16 cellular contexts compared by ENCODE assay signal in genomic region chr7:34837826-34838225, GRCh38.
DNase-seq lines count a peak whose midpoint lies in the region; ATAC-seq and TF ChIP-seq lines count a peak whose summit lies in the region.
"Had no signal": no experiment of that assay in that cellular context is flagged by ENCODE, and none has a peak within 500 bp of the region (broad histone marks: within the 10 kb centered on the region; RNA-seq: fewer than 3 reads in every experiment).

No MANE protein-coding gene starts in this region.

- DNase-seq in NCI-H1694 treated with DMSO at 0.1 percent for 48 hours (lab: John Stamatoyannopoulos, UW) (peak; percentile 40), NCI-H1694 (lab: John Stamatoyannopoulos, UW) (no peak), PC-9 (peak in 1 of 2 experiments; percentile 31), mammary epithelial cell (no peak), omental fat pad (ENCODE audit: low spot score) (no peak), Right ventricle myocardium superior (no peak), immature natural killer cell (no peak)
- DNase-seq: activated naive CD4-positive, alpha-beta T cell; CD4-positive, CD25-positive, alpha-beta regulatory T cell; effector memory CD8-positive, alpha-beta T cell; foreskin fibroblast; naive thymus-derived CD4-positive, alpha-beta T cell; OCI-M1; T-cell had no signal

- no peaks in the 10 kb centered on the region for H3K27me3 ChIP-seq in PC-9 (ENCODE audit: insufficient read depth, low read depth)
- H3K27me3 ChIP-seq in mammary epithelial cell (ENCODE audit: insufficient read depth, low read length) = no peaks in the 10 kb centered on the region

- H3F3A ChIP-seq in PC-9 (ENCODE audit: insufficient read depth, low read depth) = no peaks in the 10 kb centered on the region

- POLR2A ChIA-PET in PC-9 (lab: Charles Lee; ENCODE audit: unreplicated experiment) = interaction anchor here (0.7 kb wide), 1 partner anchor 197 kb away, joined by 4 read pairs; no protein-coding TSS in a partner anchor

- no peaks in the 10 kb centered on the region for H3K9me2 ChIP-seq in PC-9 (ENCODE audit: insufficient read depth)

- H3K9me3 ChIP-seq in PC-9 (ENCODE audit: insufficient read depth, low read depth) = no peaks in the 10 kb centered on the region
- H3K9me3 ChIP-seq in mammary epithelial cell (replicated peaks; ENCODE audit: insufficient read depth, low read length) = no peaks in the 10 kb centered on the region

- H3K27ac Mint-ChIP-seq in immature natural killer cell = no peak overlapping the region
- H3K27ac Mint-ChIP-seq: CD4-positive, CD25-positive, alpha-beta regulatory T cell; effector memory CD8-positive, alpha-beta T cell; T-cell had no signal

- H3K4me1 Mint-ChIP-seq in immature natural killer cell = no peaks in the 10 kb centered on the region

- H2AFZ ChIP-seq in PC-9 (0 out of 2 replicates have a peak overlapping the region, but pooled peaks have one; percentile 4), mammary epithelial cell (ENCODE audit: low read depth, low read length) (peak overlapping the region; percentile 68)

- H3K9me3 Mint-ChIP-seq in immature natural killer cell = no peaks in the 10 kb centered on the region

- WGBS in mammary epithelial cell (ENCODE audit: low coverage, missing lambda C conversion rate) = 58% methylated on average over 2 of the region's 2 CpGs

- H3K27me3 Mint-ChIP-seq in immature natural killer cell (ENCODE audit: low read depth in 3 of 3) = peaks cover 0 to 3% (median 0%) of the 10 kb centered on the region in 3 donors

- H3K27ac ChIP-seq in PC-9 (no peak overlapping the region), mammary epithelial cell (ENCODE audit: insufficient read depth, low read depth, low read length) (no peak overlapping the region)

- dilution Hi-C loops in mammary epithelial cell (cut with HindIII; ENCODE audit: low sequenced_read_pairs) = no loop called here

- peak overlapping the region in 1 of 5 donors; percentile 16 for H3K4me3 Mint-ChIP-seq in immature natural killer cell
- H3K4me3 Mint-ChIP-seq: CD4-positive, CD25-positive, alpha-beta regulatory T cell; effector memory CD8-positive, alpha-beta T cell; naive thymus-derived CD4-positive, alpha-beta T cell; T-cell had no signal

- TF ChIP-seq CTCF in PC-9 (conservative IDR thresholded peaks at IDR 0.05) (no peak), mammary epithelial cell (conservative IDR thresholded peaks at IDR 0.05 in 1 of 2, IDR thresholded peaks at IDR 0.05 in 1 of 2; ENCODE audit: extremely low read depth in 1 of 2, insufficient read depth in 1 of 2, low read depth in 1 of 2, low read length in 2 of 2) (no peak), omental fat pad (IDR thresholded peaks at IDR 0.05) (no peak)

- H3K36me3 ChIP-seq in PC-9 (ENCODE audit: low read depth) (no peaks in the 10 kb centered on the region), mammary epithelial cell (ENCODE audit: insufficient read depth, low read length) (no peaks in the 10 kb centered on the region)

- no peaks in the 10 kb centered on the region for H3K36me3 Mint-ChIP-seq in immature natural killer cell
- H3K36me3 Mint-ChIP-seq: CD4-positive, CD25-positive, alpha-beta regulatory T cell; naive thymus-derived CD4-positive, alpha-beta T cell; T-cell had no signal

- H4K20me1 ChIP-seq in PC-9 (ENCODE audit: insufficient read depth) (no peaks in the 10 kb centered on the region), mammary epithelial cell (ENCODE audit: insufficient read depth, low read length) (no peaks in the 10 kb centered on the region)

- peaks cover 26% of the 10 kb centered on the region for H3K4me1 ChIP-seq in PC-9 (replicated peaks; ENCODE audit: insufficient read depth)
- peaks cover 3% of the 10 kb centered on the region for H3K4me1 ChIP-seq in mammary epithelial cell (ENCODE audit: insufficient read depth, low read length)

- ATAC-seq in omental fat pad (ENCODE audit: low FRiP score) (peak; percentile 42), Right ventricle myocardium superior (ENCODE audit: poor library complexity) (no peak), GM21737 (IDR thresholded peaks at IDR 0.05; ENCODE audit: unreplicated experiment) (no peak)
- ATAC-seq: activated CD4-positive, CD25-positive, alpha-beta regulatory T cell treated with anti-CD3 and anti-CD28 coated beads, Interleukin-2, amount 50 U/mL, for 24 hours; effector memory CD8-positive, alpha-beta T cell; naive thymus-derived CD4-positive, alpha-beta T cell; T-cell had no signal

- intact Hi-C loops in PC-9 (cut with micrococcal nuclease; ENCODE audit: unreplicated experiment) = loop anchor here (1.0 kb wide), 1 partner anchor 14 kb away; no protein-coding TSS in a partner anchor
- intact Hi-C loops in mammary epithelial cell (cut with micrococcal nuclease) = no loop called here
- intact Hi-C loops in Right ventricle myocardium superior (cut with DNase I) = no loop called here

- no TSS peak for BruUV-seq in PC-9 (replicated peaks; lab: Mats Ljungman, UMichigan)
- BruUV-seq in mammary epithelial cell (replicated peaks; lab: Mats Ljungman, UMichigan) = no TSS peak

- H3K79me2 ChIP-seq in PC-9 (ENCODE audit: low read depth) (no peaks in the 10 kb centered on the region), mammary epithelial cell (ENCODE audit: insufficient read depth, low read length) (no peaks in the 10 kb centered on the region)

- H3K4me3 ChIP-seq in PC-9 = no peak overlapping the region
- no peak overlapping the region for H3K4me3 ChIP-seq in mammary epithelial cell (replicated peaks in 1 of 3; ENCODE audit: insufficient read depth in 1 of 3, low read depth in 2 of 3, low read length in 3 of 3)

- in situ Hi-C loops in mammary epithelial cell (cut with MboI; ENCODE audit: low sequenced_read_pairs in 2 of 2) = no loop called here

- H3K4me2 ChIP-seq in PC-9 = no peak overlapping the region
- no peak overlapping the region for H3K4me2 ChIP-seq in mammary epithelial cell (ENCODE audit: insufficient read depth, low read depth, low read length)

- no peak overlapping the region for H3K9ac ChIP-seq in mammary epithelial cell (ENCODE audit: insufficient read depth, low read length)

- CTCF ChIA-PET in PC-9 (lab: Charles Lee) = no interaction called here
- CTCF ChIA-PET in mammary epithelial cell (lab: Charles Lee; ENCODE audit: low non-redundant PET) = no interaction called here
